ENCODE assay signal across 19 cellular contexts in genomic region chr21:15820857-15821256, GRCh38.
"Had no signal": no experiment of that assay in that cellular context is flagged by ENCODE, and none has a peak within 500 bp of the region (broad histone marks: within the 10 kb centered on the region; RNA-seq: fewer than 3 reads in every experiment).

No MANE protein-coding gene starts in this region.

- H3K4me3 ChIP-seq: coronary artery, heart left ventricle, suprapubic skin, upper lobe of left lung had no signal

- H3K27me3 Mint-ChIP-seq: activated CD4-positive, alpha-beta T cell treated with anti-CD3 and anti-CD28 coated beads for 36 hours; activated CD8-positive, alpha-beta T cell treated with anti-CD3 and anti-CD28 coated beads for 36 hours had no signal

- ATAC-seq: activated CD4-positive, alpha-beta T cell treated with anti-CD3 and anti-CD28 coated beads for 36 hours; activated CD8-positive, alpha-beta T cell treated with anti-CD3 and anti-CD28 coated beads for 36 hours; heart left ventricle; left ventricle myocardium superior; sciatic nerve had no signal

- H3K9me3 ChIP-seq: heart left ventricle, suprapubic skin, upper lobe of left lung had no signal

- H3K4me1 ChIP-seq: suprapubic skin had no signal

- H3K27me3 ChIP-seq: heart left ventricle, suprapubic skin, upper lobe of left lung had no signal

- H3K27ac ChIP-seq: coronary artery, heart left ventricle, suprapubic skin, upper lobe of left lung, VCaP had no signal

- FAIRE-seq: frontal cortex, keratinocyte had no signal

- H3K4me1 Mint-ChIP-seq: endodermal cell had no signal

- H3K27ac Mint-ChIP-seq: activated CD4-positive, alpha-beta T cell treated with anti-CD3 and anti-CD28 coated beads for 36 hours; activated CD8-positive, alpha-beta T cell treated with anti-CD3 and anti-CD28 coated beads for 36 hours; activated T-helper 1 cell treated with anti-CD3 and anti-CD28 coated beads, Interleukin-12 subunit alpha, Interleukin-12 subunit beta, Interleukin-2, Interleukin-4 antibody, amounts not matched to agents 30 ng/mL and 10 ng/mL and 1 ng/mL, durations not matched to agents 14 hours and 24 hours and 36 hours; endodermal cell had no signal

- DNase-seq: activated CD4-positive, alpha-beta T cell treated with anti-CD3 and anti-CD28 coated beads for 36 hours; activated CD8-positive, alpha-beta memory T cell treated with anti-CD3 and anti-CD28 coated beads, Interleukin-2, amount 50 U/mL, for 4 hours; activated CD8-positive, alpha-beta T cell treated with anti-CD3 and anti-CD28 coated beads for 36 hours; activated naive CD4-positive, alpha-beta T cell; endodermal cell; heart left ventricle; left ventricle myocardium superior; mesendoderm; stimulated activated CD4-positive, alpha-beta T cell treated with anti-CD3 and anti-CD28 coated beads, Interleukin-12 subunit alpha, Interleukin-12 subunit beta, amount 100 ng/mL, for 4 hours; stimulated activated naive CD4-positive, alpha-beta T cell treated with Interleukin-2 at 50 U/mL for 16 hours; T-helper 9 cell; upper lobe of left lung had no signal

- H3K4me3 Mint-ChIP-seq: activated CD4-positive, alpha-beta T cell treated with anti-CD3 and anti-CD28 coated beads for 36 hours; activated CD8-positive, alpha-beta T cell treated with anti-CD3 and anti-CD28 coated beads for 36 hours; activated T-helper 1 cell treated with anti-CD3 and anti-CD28 coated beads, Interleukin-12 subunit alpha, Interleukin-12 subunit beta, Interleukin-2, Interleukin-4 antibody, amounts not matched to agents 30 ng/mL and 10 ng/mL and 1 ng/mL, durations not matched to agents 14 hours and 24 hours and 36 hours; endodermal cell had no signal
